13 cellular contexts compared by ENCODE assay signal in genomic region chr1:66217021-66217420, GRCh38.
DNase-seq lines count a peak whose midpoint lies in the region; ATAC-seq and TF ChIP-seq lines count a peak whose summit lies in the region.
"Had no signal": no experiment of that assay in that cellular context is flagged by ENCODE, and none has a peak within 500 bp of the region (broad histone marks: within the 10 kb centered on the region; RNA-seq: fewer than 3 reads in every experiment).

No MANE protein-coding gene starts in this region.

- H4K20me1 ChIP-seq in PC-3 (ENCODE audit: low read length): no peaks in the 10 kb centered on the region

- DNase-seq in AG04449 (ENCODE audit: low read depth, low spot score): peak; percentile 50
- peak; percentile 87 for DNase-seq in GM04504 (ENCODE audit: low read depth)
- peak; percentile 56 for DNase-seq in PC-3
- DNase-seq in foreskin keratinocyte: peak in 1 of 2 donors; percentile 24
- no peak for DNase-seq in CD8-positive, alpha-beta memory T cell
- no peak for DNase-seq in COLO668 (lab: John Stamatoyannopoulos, UW; ENCODE audit: unreplicated experiment)
- DNase-seq in NCI-H1436 (lab: John Stamatoyannopoulos, UW): no peak
- DNase-seq: activated naive CD8-positive, alpha-beta T cell treated with anti-CD3 and anti-CD28 coated beads, Interleukin-2, amount 50 U/mL, for 24 hours; PC-9; T-cell; upper lobe of right lung had no signal

- no peaks in the 10 kb centered on the region for H3F3A ChIP-seq in PC-3 (ENCODE audit: low read length, unreplicated experiment)

- intact Hi-C loops in PC-3 (cut with micrococcal nuclease): no loop called here

- H2AFZ ChIP-seq in PC-3 (ENCODE audit: low read length): no peak overlapping the region
- H2AFZ ChIP-seq: PC-9 had no signal

- ATAC-seq in PC-3: no peak
- ATAC-seq in foreskin keratinocyte: peak; percentile 37
- ATAC-seq in GM19452 (IDR thresholded peaks at IDR 0.05; ENCODE audit: unreplicated experiment): no peak
- ATAC-seq: activated naive CD8-positive, alpha-beta T cell treated with anti-CD3 and anti-CD28 coated beads, Interleukin-2, amount 50 U/mL, for 24 hours; T-cell; upper lobe of right lung had no signal

- H3K27ac Mint-ChIP-seq in CD8-positive, alpha-beta memory T cell: no peak overlapping the region
- H3K27ac Mint-ChIP-seq: activated naive CD8-positive, alpha-beta T cell treated with anti-CD3 and anti-CD28 coated beads, Interleukin-2, amount 50 U/mL, for 24 hours; B cell; T-cell had no signal

- H3K27me3 ChIP-seq in PC-3 (ENCODE audit: low read length) (peaks cover 16% of the 10 kb centered on the region; the same call in 1 of the 2 replicates), foreskin keratinocyte (peaks cover 11% of the 10 kb centered on the region)
- no peaks in the 10 kb centered on the region for H3K27me3 ChIP-seq in CD8-positive, alpha-beta memory T cell (ENCODE audit: insufficient read depth, low read length, poor library complexity, severe bottlenecking)
- H3K27me3 ChIP-seq: upper lobe of right lung had no signal

- H3K36me3 ChIP-seq in PC-3 (ENCODE audit: low read depth, low read length): no peaks in the 10 kb centered on the region
- H3K36me3 ChIP-seq in CD8-positive, alpha-beta memory T cell (ENCODE audit: insufficient read depth, low read length): no peaks in the 10 kb centered on the region
- H3K36me3 ChIP-seq: upper lobe of right lung had no signal

- H3K9me3 Mint-ChIP-seq in CD8-positive, alpha-beta memory T cell: no peaks in the 10 kb centered on the region
- H3K9me3 Mint-ChIP-seq: activated naive CD8-positive, alpha-beta T cell treated with anti-CD3 and anti-CD28 coated beads, Interleukin-2, amount 50 U/mL, for 24 hours had no signal

- no peak overlapping the region for H3K4me3 Mint-ChIP-seq in CD8-positive, alpha-beta memory T cell
- H3K4me3 Mint-ChIP-seq: activated naive CD8-positive, alpha-beta T cell treated with anti-CD3 and anti-CD28 coated beads, Interleukin-2, amount 50 U/mL, for 24 hours; B cell; T-cell had no signal

- H3K4me2 ChIP-seq in PC-3 (ENCODE audit: low read length): no peak overlapping the region
- H3K4me2 ChIP-seq: PC-9 had no signal

- no peaks in the 10 kb centered on the region for H3K27me3 Mint-ChIP-seq in CD8-positive, alpha-beta memory T cell
- H3K27me3 Mint-ChIP-seq: activated naive CD8-positive, alpha-beta T cell treated with anti-CD3 and anti-CD28 coated beads, Interleukin-2, amount 50 U/mL, for 24 hours; T-cell had no signal

- peaks cover 7 to 9% (median 7%) of the 10 kb centered on the region in 3 donors for H3K4me1 Mint-ChIP-seq in CD8-positive, alpha-beta memory T cell
- H3K4me1 Mint-ChIP-seq: B cell had no signal

- H3K79me2 ChIP-seq in PC-3 (ENCODE audit: low read length): no peaks in the 10 kb centered on the region

- no peaks in the 10 kb centered on the region for H3K9me3 ChIP-seq in PC-3 (ENCODE audit: low read length)
- no peaks in the 10 kb centered on the region for H3K9me3 ChIP-seq in CD8-positive, alpha-beta memory T cell (ENCODE audit: low read length)
- H3K9me3 ChIP-seq: upper lobe of right lung had no signal

- no peak overlapping the region for H3K27ac ChIP-seq in PC-3 (ENCODE audit: low read length)
- H3K27ac ChIP-seq in foreskin keratinocyte: no peak overlapping the region
- H3K27ac ChIP-seq in CD8-positive, alpha-beta memory T cell (ENCODE audit: low read depth, low read length): no peak overlapping the region
- H3K27ac ChIP-seq: PC-9, upper lobe of right lung had no signal

- no peak overlapping the region for H3K9ac ChIP-seq in PC-3 (ENCODE audit: low read length)

- CTCF ChIA-PET in AG04449 (lab: Yijun Ruan, JAX) (interaction anchor here (1.0 to 2.0 kb wide), 2 partner anchors 12 to 26 kb away, joined by 3 to 11 read pairs; no protein-coding TSS in a partner anchor), PC-3 (lab: Charles Lee) (no interaction called here)
- CTCF ChIA-PET in CD8-positive, alpha-beta memory T cell (lab: Charles Lee): no interaction called here

- no peak overlapping the region for H3K4me3 ChIP-seq in AG04449 (ENCODE audit: low read depth, low read length)
- no peak overlapping the region for H3K4me3 ChIP-seq in PC-3 (ENCODE audit: low read length)
- H3K4me3 ChIP-seq in CD8-positive, alpha-beta memory T cell (ENCODE audit: low read length): no peak overlapping the region
- H3K4me3 ChIP-seq: PC-9, upper lobe of right lung had no signal

- no peaks in the 10 kb centered on the region for H3K36me3 Mint-ChIP-seq in CD8-positive, alpha-beta memory T cell
- H3K36me3 Mint-ChIP-seq: T-cell had no signal

- POLR2A ChIA-PET in AG04449 (lab: Yijun Ruan, JAX): interaction anchor here (0.8 kb wide), 1 partner anchor 9 kb away, joined by 3 read pairs; no protein-coding TSS in a partner anchor
- POLR2A ChIA-PET in PC-3 (lab: Charles Lee; ENCODE audit: unreplicated experiment): no interaction called here
- POLR2A ChIA-PET in CD8-positive, alpha-beta memory T cell (lab: Charles Lee): no interaction called here

- H3K4me1 ChIP-seq in PC-3 (ENCODE audit: insufficient read depth, low read length) (no peaks in the 10 kb centered on the region), foreskin keratinocyte (no peaks in the 10 kb centered on the region)
- peaks cover 9% of the 10 kb centered on the region for H3K4me1 ChIP-seq in CD8-positive, alpha-beta memory T cell (ENCODE audit: insufficient read depth, low read length)
- H3K4me1 ChIP-seq: upper lobe of right lung had no signal

- TF ChIP-seq CTCF in AG04449 (IDR thresholded peaks at IDR 0.05; ENCODE audit: insufficient read depth, low read length, missing control alignments): no peak
- TF ChIP-seq CTCF in PC-3 (conservative IDR thresholded peaks at IDR 0.05; ENCODE audit: low read depth, low read length): no peak
- no peak for TF ChIP-seq CTCF in foreskin keratinocyte (conservative IDR thresholded peaks at IDR 0.05)

- no peaks in the 10 kb centered on the region for H3K9me2 ChIP-seq in PC-3 (replicated peaks; ENCODE audit: low read length)

- no TSS peak for BruUV-seq in PC-3 (replicated peaks; lab: Mats Ljungman, UMichigan)

Comparison
In these comparisons a context has a peak if more than half of its experiments do, and no peak if none do; other contexts are left out.
1. DNase-seq: peak in AG04449 (single experiment), GM04504 (single experiment) and PC-3 (single experiment); none in CD8-positive, alpha-beta memory T cell (0 of 5), COLO668 (single experiment) and NCI-H1436 (single experiment).